13 cellular contexts compared by ENCODE assay signal in the genomic region with DNA sequence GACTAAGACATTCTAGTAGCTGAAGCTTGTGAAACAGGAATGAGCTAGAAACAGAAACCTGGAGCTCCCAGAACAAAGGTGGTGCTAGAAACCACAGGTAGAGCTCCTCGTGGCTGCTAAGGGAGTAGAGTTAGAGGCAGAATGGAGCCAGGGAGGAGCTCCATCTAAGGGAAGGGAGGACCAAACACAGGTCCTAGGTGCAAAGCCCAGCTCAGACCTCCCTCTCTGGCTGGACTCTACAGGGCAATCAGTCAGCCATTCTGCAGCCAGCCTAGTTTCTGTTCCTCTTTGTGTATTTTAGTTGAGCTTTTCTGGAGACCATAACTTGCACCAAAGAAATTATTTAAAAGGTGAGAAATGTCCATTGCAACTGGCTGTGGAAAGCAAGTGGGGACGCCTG.
A peak's percentile ranks its signal among the peaks of the same experiment; 100 is the strongest.
DNase-seq lines count a peak whose midpoint lies in the region; ATAC-seq, FAIRE-seq and TF ChIP-seq lines count a peak whose summit lies in the region.
"Had no signal": no experiment of that assay in that cellular context is flagged by ENCODE, and none has a peak within 500 bp of the region (broad histone marks: within the 10 kb centered on the region; RNA-seq: fewer than 3 reads in every experiment).

No MANE protein-coding gene starts in this region.

- ATAC-seq in GM19395 (IDR thresholded peaks at IDR 0.05; ENCODE audit: unreplicated experiment) (peak; percentile 90), HG03520 (IDR thresholded peaks at IDR 0.05; ENCODE audit: unreplicated experiment) (peak; percentile 77), natural killer cell (no peak)
- ATAC-seq: SK-N-SH treated with all-trans-retinoic acid at 6 μM for 48 hours had no signal

- DNase-seq in GM12892 (ENCODE audit: insufficient read length) (no peak), epithelial cell of esophagus (ENCODE audit: low read depth) (peak; percentile 20), NCI-H526 treated with DMSO at 0.1 percent for 48 hours (lab: John Stamatoyannopoulos, UW) (no peak), GOT3 (lab: John Stamatoyannopoulos, UW) (no peak), natural killer cell (no peak)
- DNase-seq in stimulated activated CD4-positive, alpha-beta T cell treated with anti-CD3 and anti-CD28 coated beads, Interleukin-4, amount 100 ng/mL, for 4 hours: no peak
- DNase-seq: activated CD4-positive, alpha-beta T cell treated with anti-CD3 and anti-CD28 coated beads, Interleukin-2, amount 50 U/mL, for 48 hours; activated naive CD8-positive, alpha-beta T cell treated with anti-CD3 and anti-CD28 coated beads, Interleukin-2, amount 10 ng/mL, durations not matched to agents 7 days and 5 days; IMR-90; NCI-H446 had no signal

- H3K27me3 Mint-ChIP-seq in natural killer cell (ENCODE audit: low read depth in 2 of 2): no peaks in the 10 kb centered on the region
- H3K27me3 Mint-ChIP-seq: activated naive CD8-positive, alpha-beta T cell treated with anti-CD3 and anti-CD28 coated beads, Interleukin-2, amount 10 ng/mL, durations not matched to agents 7 days and 5 days had no signal

- no peak overlapping the region for H3K27ac Mint-ChIP-seq in natural killer cell
- H3K27ac Mint-ChIP-seq: activated naive CD8-positive, alpha-beta T cell treated with anti-CD3 and anti-CD28 coated beads, Interleukin-2, amount 10 ng/mL, durations not matched to agents 7 days and 5 days had no signal

- TF ChIP-seq POLR2A in GM12892 (IDR thresholded peaks at IDR 0.05; ENCODE audit: low read depth, low read length): no peak

- FAIRE-seq in GM12892 (lab: Jason Lieb, UNC): peak; percentile 44

- no peaks in the 10 kb centered on the region for H3K36me3 Mint-ChIP-seq in natural killer cell

- no peak for TF ChIP-seq CTCF in epithelial cell of esophagus (IDR thresholded peaks at IDR 0.05; ENCODE audit: insufficient read depth, low read depth, low read length, missing control alignments)
- no peak for TF ChIP-seq CTCF in natural killer cell (IDR thresholded peaks at IDR 0.05)

- intact Hi-C loops in natural killer cell (cut with micrococcal nuclease): no loop called here

- H3K4me3 Mint-ChIP-seq in natural killer cell: no peak overlapping the region
- H3K4me3 Mint-ChIP-seq: activated naive CD8-positive, alpha-beta T cell treated with anti-CD3 and anti-CD28 coated beads, Interleukin-2, amount 10 ng/mL, durations not matched to agents 7 days and 5 days had no signal

- H3K4me3 ChIP-seq in epithelial cell of esophagus (ENCODE audit: low read length): no peak overlapping the region

- no peaks in the 10 kb centered on the region for H3K9me3 Mint-ChIP-seq in natural killer cell

- no peaks in the 10 kb centered on the region for H3K4me1 Mint-ChIP-seq in natural killer cell

Comparison
In these comparisons a context has a peak if more than half of its experiments do, and no peak if none do; other contexts are left out.
1. ATAC-seq: peak in GM19395 (single experiment) and HG03520 (single experiment); none in natural killer cell (0 of 3).